12 cellular contexts compared by ENCODE assay signal in genomic region chr6:20200761-20201160, GRCh38. TPM values are rescaled to one million over a fixed set of nuclear protein-coding genes. Genes with fewer than 3 reads are reported as not detected.
DNase-seq lines count a peak whose midpoint lies in the region; ATAC-seq and TF ChIP-seq lines count a peak whose summit lies in the region.
"Had no signal": no experiment of that assay in that cellular context is flagged by ENCODE, and none has a peak within 500 bp of the region (broad histone marks: within the 10 kb centered on the region; RNA-seq: fewer than 3 reads in every experiment).

No MANE protein-coding gene starts in this region.

- no peak for ATAC-seq in activated CD4-positive, alpha-beta T cell treated with anti-CD3 and anti-CD28 coated beads for 36 hours
- no peak for ATAC-seq in stimulated activated naive B cell treated with anti-CD40 and anti-IgM and Interleukin-4, amounts not matched to agents 10 μg/mL and 1 μg/mL and 100 μg/mL, for 72 hours (replicated peaks)
- ATAC-seq: naive thymus-derived CD8-positive, alpha-beta T cell had no signal

- 59% methylated on average over 5 of the region's 5 CpGs for WGBS in prostate gland

- peaks cover 44% of the 10 kb centered on the region for H3K4me1 Mint-ChIP-seq in activated CD4-positive, alpha-beta T cell treated with anti-CD3 and anti-CD28 coated beads for 36 hours
- peaks cover 25% of the 10 kb centered on the region for H3K4me1 Mint-ChIP-seq in MCF 10A (ENCODE audit: insufficient read depth, unreplicated experiment)
- H3K4me1 Mint-ChIP-seq in stimulated activated naive B cell treated with anti-CD40 and anti-IgM and Interleukin-4, amounts not matched to agents 10 μg/mL and 1 μg/mL and 100 μg/mL, for 72 hours: peaks cover 0 to 5% of the 10 kb centered on the region in 2 donors

- CTCF ChIA-PET in activated CD4-positive, alpha-beta T cell treated with anti-CD3 and anti-CD28 coated beads for 36 hours (lab: Charles Lee): interaction anchor here (1.2 kb wide), 1 partner anchor 75 kb away, joined by 3 read pairs; no protein-coding TSS in a partner anchor
- CTCF ChIA-PET in MCF 10A (lab: Yijun Ruan, JAX): interaction anchor here (0.7 to 1.3 kb wide), 3 partner anchors 73 to 164 kb away, joined by 3 to 4 read pairs (median 3); no protein-coding TSS in a partner anchor

- H3K9me3 ChIP-seq in prostate gland: no peaks in the 10 kb centered on the region
- H3K9me3 ChIP-seq: thoracic aorta had no signal

- TF ChIP-seq POLR2A in prostate gland (IDR thresholded peaks at IDR 0.05): no peak

- H3K27me3 Mint-ChIP-seq in activated CD4-positive, alpha-beta T cell treated with anti-CD3 and anti-CD28 coated beads for 36 hours: no peaks in the 10 kb centered on the region
- no peaks in the 10 kb centered on the region for H3K27me3 Mint-ChIP-seq in MCF 10A (ENCODE audit: insufficient read depth, unreplicated experiment)
- no peaks in the 10 kb centered on the region for H3K27me3 Mint-ChIP-seq in stimulated activated naive B cell treated with anti-CD40 and anti-IgM and Interleukin-4, amounts not matched to agents 10 μg/mL and 1 μg/mL and 100 μg/mL, for 72 hours

- BruUV-seq in MCF 10A (replicated peaks; lab: Mats Ljungman, UMichigan): no TSS peak

- no peaks in the 10 kb centered on the region for H3K27me3 ChIP-seq in prostate gland (replicated peaks; ENCODE audit: insufficient read depth)

- POLR2A ChIA-PET in activated CD4-positive, alpha-beta T cell treated with anti-CD3 and anti-CD28 coated beads for 36 hours (lab: Charles Lee): no interaction called here
- POLR2A ChIA-PET in MCF 10A (lab: Yijun Ruan, JAX): interaction anchor here (3.6 kb wide), 1 partner anchor 11 kb away, joined by 38 read pairs; the partner anchor contains the start of gene MBOAT1

- TF ChIP-seq CTCF in MCF 10A (IDR thresholded peaks at IDR 0.05; ENCODE audit: unreplicated experiment): no peak
- no peak for TF ChIP-seq CTCF in prostate gland (IDR thresholded peaks at IDR 0.05)

- no peak overlapping the region for H3K4me3 Mint-ChIP-seq in activated CD4-positive, alpha-beta T cell treated with anti-CD3 and anti-CD28 coated beads for 36 hours
- H3K4me3 Mint-ChIP-seq in MCF 10A (ENCODE audit: unreplicated experiment): no peak overlapping the region
- no peak overlapping the region for H3K4me3 Mint-ChIP-seq in stimulated activated naive B cell treated with anti-CD40 and anti-IgM and Interleukin-4, amounts not matched to agents 10 μg/mL and 1 μg/mL and 100 μg/mL, for 72 hours
- H3K4me3 Mint-ChIP-seq: naive thymus-derived CD8-positive, alpha-beta T cell had no signal

- H3K36me3 ChIP-seq in prostate gland: no peaks in the 10 kb centered on the region
- H3K36me3 ChIP-seq: thoracic aorta had no signal

- H3K27ac ChIP-seq in prostate gland: peak overlapping the region; percentile 2 to 30
- H3K27ac ChIP-seq: thoracic aorta had no signal

- intact Hi-C loops in activated CD4-positive, alpha-beta T cell treated with anti-CD3 and anti-CD28 coated beads for 36 hours (cut with DNase I, micrococcal nuclease): no loop called here
- intact Hi-C loops in MCF 10A (cut with micrococcal nuclease): no loop called here
- intact Hi-C loops in prostate gland (cut with DNase I): no loop called here

- peaks cover 9% of the 10 kb centered on the region for H3K36me3 Mint-ChIP-seq in activated CD4-positive, alpha-beta T cell treated with anti-CD3 and anti-CD28 coated beads for 36 hours (ENCODE audit: low read depth)
- peaks cover 7% of the 10 kb centered on the region for H3K36me3 Mint-ChIP-seq in MCF 10A (ENCODE audit: insufficient read depth, unreplicated experiment)
- no peaks in the 10 kb centered on the region for H3K36me3 Mint-ChIP-seq in stimulated activated naive B cell treated with anti-CD40 and anti-IgM and Interleukin-4, amounts not matched to agents 10 μg/mL and 1 μg/mL and 100 μg/mL, for 72 hours
- H3K36me3 Mint-ChIP-seq: naive thymus-derived CD8-positive, alpha-beta T cell had no signal

- H3K27ac Mint-ChIP-seq in activated CD4-positive, alpha-beta T cell treated with anti-CD3 and anti-CD28 coated beads for 36 hours: peak overlapping the region; percentile 79
- peak overlapping the region; percentile 89 for H3K27ac Mint-ChIP-seq in MCF 10A (ENCODE audit: low read depth, unreplicated experiment)
- no peak overlapping the region for H3K27ac Mint-ChIP-seq in stimulated activated naive B cell treated with anti-CD40 and anti-IgM and Interleukin-4, amounts not matched to agents 10 μg/mL and 1 μg/mL and 100 μg/mL, for 72 hours

- H3K4me1 ChIP-seq in prostate gland (replicated peaks): peaks cover 6% of the 10 kb centered on the region

- H3K9me3 Mint-ChIP-seq in activated CD4-positive, alpha-beta T cell treated with anti-CD3 and anti-CD28 coated beads for 36 hours (ENCODE audit: low read depth): no peaks in the 10 kb centered on the region
- H3K9me3 Mint-ChIP-seq in MCF 10A (ENCODE audit: unreplicated experiment): no peaks in the 10 kb centered on the region
- H3K9me3 Mint-ChIP-seq in stimulated activated naive B cell treated with anti-CD40 and anti-IgM and Interleukin-4, amounts not matched to agents 10 μg/mL and 1 μg/mL and 100 μg/mL, for 72 hours: no peaks in the 10 kb centered on the region
- H3K9me3 Mint-ChIP-seq: naive thymus-derived CD8-positive, alpha-beta T cell had no signal

- H3K4me3 ChIP-seq in prostate gland: no peak overlapping the region
- H3K4me3 ChIP-seq: skin epidermis, thoracic aorta had no signal

- no peak for DNase-seq in activated CD4-positive, alpha-beta T cell treated with anti-CD3 and anti-CD28 coated beads for 36 hours
- DNase-seq in activated CD4-positive, alpha-beta T cell treated with anti-CD3 and anti-CD28 coated beads for 48 hours: no peak
- peak; percentile 99 for DNase-seq in NCI-H2029 treated with DMSO at 0.1 percent for 48 hours (lab: John Stamatoyannopoulos, UW)
- DNase-seq in MCF 10A (ENCODE audit: unreplicated experiment): peak; percentile 27
- no peak for DNase-seq in prostate gland (ENCODE audit: low spot score)
- DNase-seq in DMS 273 treated with DMSO at 0.1 percent for 48 hours (lab: John Stamatoyannopoulos, UW): no peak
- DNase-seq in stimulated activated naive B cell treated with anti-CD40 and anti-IgM and Interleukin-4, amounts not matched to agents 10 μg/mL and 1 μg/mL and 100 μg/mL, for 72 hours: no peak
- no peak for DNase-seq in NK-92 treated with Interleukin-12 subunit alpha and Interleukin-12 subunit beta, amount 100 ng/mL, for 24 hours (lab: John Stamatoyannopoulos, UW)
- DNase-seq: naive thymus-derived CD8-positive, alpha-beta T cell; NCI-H2081 treated with DMSO at 0.1 percent for 48 hours had no signal

RNA-seq across cellular contexts. Expression of gene MBOAT1, which starts 11.5 kb away (rescaled TPM):
- 10 to 100 TPM; 13.3 to 16.1 TPM for total RNA-seq in activated CD4-positive, alpha-beta T cell treated with anti-CD3 and anti-CD28 coated beads for 36 hours
- total RNA-seq in MCF 10A (2022) (6.3 and 9.3 TPM in 2 replicates), prostate gland (10 to 100 TPM in 1 of 2 donors, 1 to 10 TPM in 1; 8.6 to 14.1 TPM)

Comparison
In these comparisons a context has a peak if more than half of its experiments do, and no peak if none do; other contexts are left out.
1. DNase-seq: peak in NCI-H2029 treated with DMSO at 0.1 percent for 48 hours (single experiment) and MCF 10A (single experiment); none in activated CD4-positive, alpha-beta T cell treated with anti-CD3 and anti-CD28 coated beads for 36 hours (single experiment), activated CD4-positive, alpha-beta T cell treated with anti-CD3 and anti-CD28 coated beads for 48 hours (single experiment), prostate gland (single experiment), DMS 273 treated with DMSO at 0.1 percent for 48 hours (single experiment), stimulated activated naive B cell treated with anti-CD40 and anti-IgM and Interleukin-4, amounts not matched to agents 10 μg/mL and 1 μg/mL and 100 μg/mL, for 72 hours (single experiment) and NK-92 treated with Interleukin-12 subunit alpha and Interleukin-12 subunit beta, amount 100 ng/mL, for 24 hours (single experiment).